ENCODE assay signal across 29 cellular contexts in genomic region chr10:94687625-94688248, GRCh38. TPM values are rescaled to one million over a fixed set of nuclear protein-coding genes. Genes with fewer than 3 reads are reported as not detected.
"Had no signal": no experiment of that assay in that cellular context is flagged by ENCODE, and none has a peak within 500 bp of the region (broad histone marks: within the 10 kb centered on the region; RNA-seq: fewer than 3 reads in every experiment).

No MANE protein-coding gene starts in this region.

- DNase-seq: effector CD8-positive, alpha-beta T cell; foreskin melanocyte; head of caudate nucleus; hippocampal formation; kidney glomerular epithelial cell; left lung; lower lobe of right lung; naive B cell; retina; spleen; stimulated activated CD4-positive, alpha-beta T cell treated with anti-CD3 and anti-CD28 coated beads, Interleukin-15, amount 100 ng/mL, for 24 hours; stimulated activated CD4-positive, alpha-beta T cell treated with anti-CD3 and anti-CD28 coated beads, Interleukin-1b, Interleukin-23, amount 100 ng/mL, for 48 hours; stimulated activated CD4-positive, alpha-beta T cell treated with anti-CD3 and anti-CD28 coated beads, Interleukin-4, amount 100 ng/mL, for 24 hours; stimulated activated naive B cell treated with anti-CD40 and anti-IgM and Interleukin-4, amounts not matched to agents 10 μg/mL and 1 μg/mL and 100 μg/mL, for 72 hours; stimulated activated naive CD8-positive, alpha-beta T cell treated with anti-CD3 and anti-CD28 coated beads, Interleukin-15, amount 100 ng/mL, for 72 hours; testis had no signal

- H3K4me3 Mint-ChIP-seq: memory B cell; mesothelial cell of epicardium; naive B cell; nephron; stimulated activated naive B cell treated with anti-CD40 and anti-IgM and Interleukin-4, amounts not matched to agents 10 μg/mL and 1 μg/mL and 100 μg/mL, for 72 hours; stimulated activated naive CD8-positive, alpha-beta T cell treated with anti-CD3 and anti-CD28 coated beads, Interleukin-15, amount 100 ng/mL, for 72 hours had no signal

- H3K36me3 ChIP-seq: left lung, lower lobe of right lung, prostate gland, spleen, tibial nerve had no signal

- H3K4me1 Mint-ChIP-seq: memory B cell; naive B cell; nephron; stimulated activated naive B cell treated with anti-CD40 and anti-IgM and Interleukin-4, amounts not matched to agents 10 μg/mL and 1 μg/mL and 100 μg/mL, for 72 hours; stimulated activated naive CD8-positive, alpha-beta T cell treated with anti-CD3 and anti-CD28 coated beads, Interleukin-15, amount 100 ng/mL, for 72 hours had no signal

- H3K9ac ChIP-seq: parathyroid adenoma had no signal

- H3K36me3 Mint-ChIP-seq: memory B cell; mesothelial cell of epicardium; naive B cell; stimulated activated naive B cell treated with anti-CD40 and anti-IgM and Interleukin-4, amounts not matched to agents 10 μg/mL and 1 μg/mL and 100 μg/mL, for 72 hours had no signal

- H3K27ac ChIP-seq: coronary artery, left lung, lower lobe of right lung, parathyroid adenoma, prostate gland, spleen, testis, tibial nerve had no signal

- H3K4me3 ChIP-seq: coronary artery, left lung, lower lobe of right lung, prostate gland, spleen, testis, tibial nerve had no signal

- H2AFZ ChIP-seq: parathyroid adenoma had no signal

- ATAC-seq: left lung; lower lobe of right lung; sciatic nerve; stimulated activated naive B cell treated with anti-CD40 and anti-IgM and Interleukin-4, amounts not matched to agents 10 μg/mL and 1 μg/mL and 100 μg/mL, for 72 hours; stimulated activated naive CD8-positive, alpha-beta T cell treated with anti-CD3 and anti-CD28 coated beads, Interleukin-15, amount 100 ng/mL, for 72 hours had no signal

- H3K27ac Mint-ChIP-seq: memory B cell; mesothelial cell of epicardium; naive B cell; nephron; stimulated activated naive B cell treated with anti-CD40 and anti-IgM and Interleukin-4, amounts not matched to agents 10 μg/mL and 1 μg/mL and 100 μg/mL, for 72 hours; stimulated activated naive CD8-positive, alpha-beta T cell treated with anti-CD3 and anti-CD28 coated beads, Interleukin-15, amount 100 ng/mL, for 72 hours had no signal

- H3K27me3 ChIP-seq: left lung, testis, tibial nerve had no signal

- H3K9me3 ChIP-seq: prostate gland, testis had no signal

- H3K4me1 ChIP-seq: left lung, lower lobe of right lung, parathyroid adenoma, prostate gland, spleen, testis, tibial nerve had no signal

- FAIRE-seq: islet of Langerhans had no signal

- H3K79me2 ChIP-seq: parathyroid adenoma had no signal

RNA-seq across cellular contexts. Expression of gene CYP2C18, which starts 4.2 kb away (rescaled TPM):
- total RNA-seq: dermis microvascular lymphatic vessel endothelial cell, mesothelial cell of epicardium, omental fat pad, prostate gland, sciatic nerve, skeletal muscle tissue, spleen, subcutaneous adipose tissue, tibial nerve had no signal
- polyA plus RNA-seq: spleen had no signal
